24 cellular contexts compared by ENCODE assay signal in genomic region chr22:20581503-20582170, GRCh38.
A peak's percentile ranks its signal among the peaks of the same experiment; 100 is the strongest.
DNase-seq lines count a peak whose midpoint lies in the region; ATAC-seq and TF ChIP-seq lines count a peak whose summit lies in the region.
"Had no signal": no experiment of that assay in that cellular context is flagged by ENCODE, and none has a peak within 500 bp of the region (broad histone marks: within the 10 kb centered on the region; RNA-seq: fewer than 3 reads in every experiment).

No MANE protein-coding gene starts in this region.

- H3K36me3 Mint-ChIP-seq in activated T-helper 17 cell treated with anti-CD3 and anti-CD28 coated beads, Interleukin-2, amount 50 U/mL, for 72 hours (ENCODE audit: low read depth), result peaks cover 67% of the 10 kb centered on the region

- H3K23ac ChIP-seq in IMR-90 (ENCODE audit: low read depth, low read length) (no peak overlapping the region), neuronal stem cell (ENCODE audit: low read depth, low read length, poor library complexity) (peak overlapping the region; percentile 91)

- 94% methylated on average over 2 of the region's 7 CpGs; no CpG with 5 or more reads in 1 of the 2 experiments for WGBS in IMR-90 (ENCODE audit: extremely low coverage in 2 of 2, insufficient read length in 1 of 2), 2 experiments
- WGBS in neuronal stem cell (ENCODE audit: extremely low coverage in 2 of 2, insufficient read length in 2 of 2, insufficient replicate concordance in 1 of 2), 2 donors, result no CpG with 5 or more reads among the region's 7 CpGs

- H3K9me3 ChIP-seq in IMR-90 (ENCODE audit: control insufficient read depth, insufficient read depth, low read length) (no peaks in the 10 kb centered on the region), neuronal stem cell (replicated peaks in 1 of 2; ENCODE audit: control insufficient read depth in 2 of 2, insufficient read depth in 1 of 2, low read depth in 1 of 2, low read length in 2 of 2) (no peaks in the 10 kb centered on the region)

- POLR2A ChIA-PET in IMR-90 (lab: Charles Lee; ENCODE audit: unreplicated experiment), result no interaction called here

- H4K91ac ChIP-seq in IMR-90 (ENCODE audit: insufficient read depth, low read depth, low read length) (no peak overlapping the region), neuronal stem cell (ENCODE audit: low read depth, low read length, poor library complexity) (no peak overlapping the region)

- H4K5ac ChIP-seq in IMR-90 (ENCODE audit: low read depth, low read length), result no peak overlapping the region

- H2BK120ac ChIP-seq in IMR-90 (ENCODE audit: low read depth, low read length) (no peak overlapping the region), neuronal stem cell (ENCODE audit: low read depth, low read length) (no peak overlapping the region)

- H3K36me3 ChIP-seq in IMR-90 (ENCODE audit: control insufficient read depth, insufficient read depth, low read length) (peaks cover 92% of the 10 kb centered on the region), neuronal stem cell (replicated peaks in 1 of 2; ENCODE audit: control insufficient read depth in 2 of 2, insufficient read depth in 2 of 2, low read length in 2 of 2) (peaks cover 55 to 96% of the 10 kb centered on the region in 2 donors)

- H3K9ac ChIP-seq in IMR-90 (ENCODE audit: low read depth, low read length) (no peak overlapping the region), neuronal stem cell (ENCODE audit: low read depth, low read length, poor library complexity) (no peak overlapping the region)
- H3K9ac ChIP-seq: KMS-11 had no signal

- no peaks in the 10 kb centered on the region; the same call in 1 of the 2 replicates for H3K9me1 ChIP-seq in IMR-90 (ENCODE audit: insufficient read depth, low read length)

- H4K20me1 ChIP-seq in IMR-90 (ENCODE audit: insufficient read depth, low read length), result peaks cover 55% of the 10 kb centered on the region

- H2BK5ac ChIP-seq in IMR-90 (ENCODE audit: low read depth, low read length, poor library complexity, severe bottlenecking) (no peak overlapping the region), neuronal stem cell (ENCODE audit: low read length) (no peak overlapping the region)

- intact Hi-C loops in IMR-90 (cut with micrococcal nuclease), result no loop called here

- no peaks in the 10 kb centered on the region for H3K27me3 ChIP-seq in IMR-90 (ENCODE audit: control insufficient read depth, insufficient read depth, low read length)
- no peaks in the 10 kb centered on the region for H3K27me3 ChIP-seq in neuronal stem cell (ENCODE audit: control insufficient read depth in 3 of 3, insufficient read depth in 3 of 3, low read depth in 1 of 3, low read length in 3 of 3)

- CTCF ChIA-PET in IMR-90 (lab: Yijun Ruan, JAX), result no interaction called here

- H3K4me1 ChIP-seq in IMR-90 (ENCODE audit: control insufficient read depth, insufficient read depth, low read length), result no peaks in the 10 kb centered on the region
- no peaks in the 10 kb centered on the region for H3K4me1 ChIP-seq in neuronal stem cell (ENCODE audit: control insufficient read depth in 2 of 2, insufficient read depth in 1 of 2, low read depth in 1 of 2, low read length in 2 of 2)

- peak overlapping the region; percentile 43 for H3K27ac Mint-ChIP-seq in activated T-helper 17 cell treated with anti-CD3 and anti-CD28 coated beads, Interleukin-2, amount 50 U/mL, for 72 hours
- H3K27ac Mint-ChIP-seq: activated naive CD8-positive, alpha-beta T cell treated with anti-CD3 and anti-CD28 coated beads, Interleukin-2, amount 50 U/mL, for 24 hours; activated T-helper 2 cell treated with anti-CD3 and anti-CD28 coated beads, Interferon-gamma antibody, Interleukin-2, Interleukin-4, amounts not matched to agents 10 μg/mL and 5 μg/mL and 100 μg/mL, durations not matched to agents 14 hours and 24 hours and 36 hours; B cell; mesothelial cell of epicardium had no signal

- H2AK9ac ChIP-seq in IMR-90 (replicated peaks; ENCODE audit: low read depth, low read length, poor library complexity), result peak overlapping the region; percentile 79

- H4K8ac ChIP-seq in IMR-90 (ENCODE audit: low read depth in 2 of 2, low read length in 2 of 2) (no peak overlapping the region), neuronal stem cell (ENCODE audit: low read depth, low read length) (no peak overlapping the region)

- TF ChIP-seq CTCF in IMR-90 (conservative IDR thresholded peaks at IDR 0.05; ENCODE audit: low read depth, low read length), result no peak

- in situ Hi-C loops in IMR-90 (cut with MboI; ENCODE audit: low sequenced_read_pairs), result no loop called here

- DNase-seq in DMS 273 (lab: John Stamatoyannopoulos, UW; ENCODE audit: unreplicated experiment), result peak; percentile 79
- no peak for DNase-seq in DMS 273 treated with DMSO at 0.1 percent for 48 hours (lab: John Stamatoyannopoulos, UW)
- no peak for DNase-seq in IMR-90
- no peak for DNase-seq in neuronal stem cell (ENCODE audit: low spot score)
- DNase-seq in pons (ENCODE audit: low spot score), result no peak
- DNase-seq: activated CD4-positive, CD25-positive, alpha-beta regulatory T cell; activated CD8-positive, alpha-beta memory T cell treated with anti-CD3 and anti-CD28 coated beads for 24 hours; activated naive CD8-positive, alpha-beta T cell treated with anti-CD3 and anti-CD28 coated beads, Interleukin-2, amount 50 U/mL, for 24 hours; Calu3; NCI-H1048; NCI-H2029; stimulated activated CD4-positive, alpha-beta T cell treated with anti-CD3 and anti-CD28 coated beads, Interleukin-4, amount 100 ng/mL, for 24 hours had no signal

- peak overlapping the region; percentile 11 for H2AFZ ChIP-seq in IMR-90 (replicated peaks; ENCODE audit: low read length, poor library complexity)
- no peak overlapping the region for H2AFZ ChIP-seq in neuronal stem cell (ENCODE audit: low read length)

- H3K14ac ChIP-seq in IMR-90 (replicated peaks; ENCODE audit: low read depth, low read length) (no peak overlapping the region), neuronal stem cell (ENCODE audit: low read length) (no peak overlapping the region)

- H3K18ac ChIP-seq in IMR-90 (ENCODE audit: low read depth, low read length) (no peak overlapping the region), neuronal stem cell (ENCODE audit: low read length) (no peak overlapping the region)

- no TSS peak for BruUV-seq in IMR-90 (replicated peaks; lab: Mats Ljungman, UMichigan)

- H2AK5ac ChIP-seq in IMR-90 (ENCODE audit: low read depth, low read length), result no peak overlapping the region
- H2AK5ac ChIP-seq in neuronal stem cell (ENCODE audit: low read depth, low read length), result no peak overlapping the region

- TF ChIP-seq POLR2A in IMR-90 (IDR thresholded peaks at IDR 0.05; ENCODE audit: low read depth, low read length), result no peak

- no peak overlapping the region for H2BK12ac ChIP-seq in neuronal stem cell (ENCODE audit: low read length)

- dilution Hi-C loops in IMR-90 (cut with HindIII; ENCODE audit: low sequenced_read_pairs, unreplicated experiment), result no loop called here

- H3K56ac ChIP-seq in IMR-90 (ENCODE audit: extremely low read depth, insufficient read depth, low read length), result no peak overlapping the region

- H2BK15ac ChIP-seq in IMR-90 (ENCODE audit: low read depth, low read length) (no peak overlapping the region), neuronal stem cell (ENCODE audit: low read length) (no peak overlapping the region)

- no peak overlapping the region for H3K4me2 ChIP-seq in IMR-90 (ENCODE audit: low read depth, low read length)
- H3K4me2 ChIP-seq in neuronal stem cell (ENCODE audit: insufficient read depth, low read length, poor library complexity, severe bottlenecking), result no peak overlapping the region
- H3K4me2 ChIP-seq: KMS-11 had no signal

- H3K9me3 Mint-ChIP-seq in activated T-helper 17 cell treated with anti-CD3 and anti-CD28 coated beads, Interleukin-2, amount 50 U/mL, for 72 hours, result no peaks in the 10 kb centered on the region
- H3K9me3 Mint-ChIP-seq: activated naive CD8-positive, alpha-beta T cell treated with anti-CD3 and anti-CD28 coated beads, Interleukin-2, amount 50 U/mL, for 24 hours; activated T-helper 2 cell treated with anti-CD3 and anti-CD28 coated beads, Interferon-gamma antibody, Interleukin-2, Interleukin-4, amounts not matched to agents 10 μg/mL and 5 μg/mL and 100 μg/mL, durations not matched to agents 14 hours and 24 hours and 36 hours; brain; mesothelial cell of epicardium; neural crest cell had no signal

- no peak overlapping the region for H3K27ac ChIP-seq in IMR-90 (ENCODE audit: insufficient read depth, low read length)
- H3K27ac ChIP-seq in neuronal stem cell (replicated peaks; ENCODE audit: low read length), result no peak overlapping the region
- H3K27ac ChIP-seq: 22Rv1, coronary artery, KMS-11 had no signal

- H3K4me3 ChIP-seq in IMR-90 (ENCODE audit: insufficient read depth, low read depth, low read length), result no peak overlapping the region
- H3K4me3 ChIP-seq in neuronal stem cell (ENCODE audit: low read length in 2 of 2), result no peak overlapping the region
- H3K4me3 ChIP-seq: coronary artery had no signal

- no peak overlapping the region for H2BK20ac ChIP-seq in IMR-90 (ENCODE audit: low read depth, low read length)

- TF ChIP-seq RAD21 in IMR-90 (IDR thresholded peaks at IDR 0.05; ENCODE audit: low read length), result no peak

- peaks cover 4% of the 10 kb centered on the region for H3K4me1 Mint-ChIP-seq in activated T-helper 17 cell treated with anti-CD3 and anti-CD28 coated beads, Interleukin-2, amount 50 U/mL, for 72 hours
- H3K4me1 Mint-ChIP-seq: B cell, brain, mesothelial cell of epicardium, neural crest cell had no signal

- ATAC-seq in IMR-90 (ENCODE audit: low read depth) (no peak), GM21529 (IDR thresholded peaks at IDR 0.05; ENCODE audit: unreplicated experiment) (no peak), GM19351 (IDR thresholded peaks at IDR 0.05; ENCODE audit: unreplicated experiment) (no peak)
- no peak for ATAC-seq in activated T-helper 17 cell treated with anti-CD3 and anti-CD28 coated beads, Interleukin-2, amount 50 U/mL, for 72 hours (replicated peaks)
- ATAC-seq: activated naive CD8-positive, alpha-beta T cell treated with anti-CD3 and anti-CD28 coated beads, Interleukin-2, amount 50 U/mL, for 24 hours; SK-N-SH treated with all-trans-retinoic acid at 6 μM for 48 hours had no signal

- no peak overlapping the region for H3K4me3 Mint-ChIP-seq in activated T-helper 17 cell treated with anti-CD3 and anti-CD28 coated beads, Interleukin-2, amount 50 U/mL, for 72 hours
- H3K4me3 Mint-ChIP-seq: activated naive CD8-positive, alpha-beta T cell treated with anti-CD3 and anti-CD28 coated beads, Interleukin-2, amount 50 U/mL, for 24 hours; B cell; brain; mesothelial cell of epicardium; neural crest cell had no signal

- H3K79me1 ChIP-seq in IMR-90 (ENCODE audit: low read depth in 1 of 2, low read length in 2 of 2) (peaks cover 37 to 58% of the 10 kb centered on the region in 2 experiments), neuronal stem cell (ENCODE audit: low read depth, low read length) (peaks cover 5% of the 10 kb centered on the region)

- H3K4ac ChIP-seq in IMR-90 (ENCODE audit: low read depth, low read length), result no peak overlapping the region
- H3K4ac ChIP-seq in neuronal stem cell (ENCODE audit: low read length), result no peak overlapping the region

- H3K27me3 Mint-ChIP-seq in activated T-helper 17 cell treated with anti-CD3 and anti-CD28 coated beads, Interleukin-2, amount 50 U/mL, for 72 hours, result no peaks in the 10 kb centered on the region
- H3K27me3 Mint-ChIP-seq: activated naive CD8-positive, alpha-beta T cell treated with anti-CD3 and anti-CD28 coated beads, Interleukin-2, amount 50 U/mL, for 24 hours; B cell; brain had no signal

TF ChIP-seq in IMR-90, 13 proteins besides CTCF, POLR2A, EP300 and RAD21 (continues in another document):
- no peak for TF ChIP-seq CEBPB (IDR thresholded peaks at IDR 0.05; ENCODE audit: low read depth, low read length)
